ENCODE assay signal across 8 cellular contexts in genomic region chr13:21074601-21075302, GRCh38. TPM values are rescaled to one million over a fixed set of nuclear protein-coding genes. Genes with fewer than 3 reads are reported as not detected.
DNase-seq lines count a peak whose midpoint lies in the region; ATAC-seq and TF ChIP-seq lines count a peak whose summit lies in the region.

No MANE protein-coding gene starts in this region.

- peaks cover 58% of the 10 kb centered on the region for H3K4me1 Mint-ChIP-seq in HFFc6 (ENCODE audit: low read depth)
- H3K4me1 Mint-ChIP-seq in activated CD8-positive, alpha-beta memory T cell treated with anti-CD3 and anti-CD28 coated beads, Interleukin-2, amount 10 ng/mL, durations not matched to agents 7 days and 5 days, result peaks cover 30% of the 10 kb centered on the region

- peaks cover 6% of the 10 kb centered on the region for H3K27me3 Mint-ChIP-seq in HFFc6 (ENCODE audit: insufficient read depth)
- H3K27me3 Mint-ChIP-seq in activated CD8-positive, alpha-beta memory T cell treated with anti-CD3 and anti-CD28 coated beads, Interleukin-2, amount 10 ng/mL, durations not matched to agents 7 days and 5 days, result peaks cover 13% of the 10 kb centered on the region

- H3K4me3 ChIP-seq in right cardiac atrium (ENCODE audit: low read length), result peak overlapping the region; percentile 87

- DNase-seq in HFFc6 (no peak), right cardiac atrium (peak in 2 of 3 donors; percentile 59 to 77), anterior cingulate cortex (lab: John Stamatoyannopoulos, UW) (no peak), NCI-H2081 (lab: John Stamatoyannopoulos, UW) (no peak), NCI-H2029 treated with DMSO at 0.1 percent for 48 hours (lab: John Stamatoyannopoulos, UW) (no peak)
- DNase-seq in activated CD8-positive, alpha-beta memory T cell treated with anti-CD3 and anti-CD28 coated beads, Interleukin-2, amount 10 ng/mL, durations not matched to agents 7 days and 5 days, result peak; percentile 75
- peak; percentile 12 to 30 for DNase-seq in stimulated activated CD8-positive, alpha-beta memory T cell treated with anti-CD3 and anti-CD28 coated beads, Interleukin-7, amount 100 ng/mL, for 4 hours (ENCODE audit: low read depth in 2 of 2)
- DNase-seq in NK-92 treated with Interleukin-12 subunit alpha and Interleukin-12 subunit beta, amount 100 ng/mL, for 24 hours (lab: John Stamatoyannopoulos, UW), result no peak

- no peaks in the 10 kb centered on the region for H3K27me3 ChIP-seq in right cardiac atrium (ENCODE audit: control insufficient read depth, insufficient read depth)

- intact Hi-C loops in right cardiac atrium (cut with DNase I), result no loop called here

- peak overlapping the region; percentile 6 for H3K27ac ChIP-seq in right cardiac atrium (ENCODE audit: low read length)

- H3K9me3 Mint-ChIP-seq in HFFc6, result no peaks in the 10 kb centered on the region
- no peaks in the 10 kb centered on the region for H3K9me3 Mint-ChIP-seq in activated CD8-positive, alpha-beta memory T cell treated with anti-CD3 and anti-CD28 coated beads, Interleukin-2, amount 10 ng/mL, durations not matched to agents 7 days and 5 days (ENCODE audit: low read depth)

- H3K27ac Mint-ChIP-seq in HFFc6, result peak overlapping the region; percentile 3; the same call in 1 of the 2 replicates
- H3K27ac Mint-ChIP-seq in activated CD8-positive, alpha-beta memory T cell treated with anti-CD3 and anti-CD28 coated beads, Interleukin-2, amount 10 ng/mL, durations not matched to agents 7 days and 5 days, result peak overlapping the region; percentile 73

- no peaks in the 10 kb centered on the region for H3K9me3 ChIP-seq in right cardiac atrium (ENCODE audit: control insufficient read depth, low read length)

- 24% methylated on average over 15 of the region's 15 CpGs for WGBS in right cardiac atrium

- no peak for TF ChIP-seq CTCF in HFFc6 (IDR thresholded peaks at IDR 0.05)

- H3K4me3 Mint-ChIP-seq in HFFc6, result peak overlapping the region; percentile 71
- H3K4me3 Mint-ChIP-seq in activated CD8-positive, alpha-beta memory T cell treated with anti-CD3 and anti-CD28 coated beads, Interleukin-2, amount 10 ng/mL, durations not matched to agents 7 days and 5 days, result peak overlapping the region; percentile 65

- ATAC-seq in activated CD8-positive, alpha-beta memory T cell treated with anti-CD3 and anti-CD28 coated beads, Interleukin-2, amount 10 ng/mL, durations not matched to agents 7 days and 5 days, result peak; percentile 79
- ATAC-seq in right cardiac atrium, result peak; percentile 67 to 70

- CTCF ChIA-PET in activated CD8-positive, alpha-beta memory T cell treated with anti-CD3 and anti-CD28 coated beads, Interleukin-2, amount 10 ng/mL, durations not matched to agents 7 days and 5 days (lab: Charles Lee), result interaction anchor here (1.1 kb wide), 1 partner anchor 131 kb away, joined by 3 read pairs; no protein-coding TSS in a partner anchor

- no peaks in the 10 kb centered on the region for H3K36me3 Mint-ChIP-seq in HFFc6 (ENCODE audit: low read depth)
- H3K36me3 Mint-ChIP-seq in activated CD8-positive, alpha-beta memory T cell treated with anti-CD3 and anti-CD28 coated beads, Interleukin-2, amount 10 ng/mL, durations not matched to agents 7 days and 5 days, result no peaks in the 10 kb centered on the region

- H3K4me1 ChIP-seq in right cardiac atrium (ENCODE audit: control insufficient read depth, insufficient read depth, low read length), result peaks cover 2% of the 10 kb centered on the region

RNA-seq across cellular contexts. Expression of gene LATS2, which starts 13.4 kb away (rescaled TPM):
- 10 to 100 TPM; 43.5 to 54.8 (median 44.9) TPM for total RNA-seq in HFFc6 (2021; fragmentation: NEBNext Ultra II Directional; extraction: Animal tissue kit (Norgen Biotek cat#: 25700))
- total RNA-seq in activated CD8-positive, alpha-beta memory T cell treated with anti-CD3 and anti-CD28 coated beads, Interleukin-2, amount 10 ng/mL, durations not matched to agents 7 days and 5 days, result 1 to 10 TPM; 2.8 to 4.7 TPM
- 10 to 100 TPM; 22.1 to 36.7 (median 23.6) TPM for total RNA-seq in right cardiac atrium
- polyA plus RNA-seq in right cardiac atrium, result 10.5 TPM

Comparison
In these comparisons a context has a peak if more than half of its experiments do, and no peak if none do; other contexts are left out.
1. DNase-seq: peak in activated CD8-positive, alpha-beta memory T cell treated with anti-CD3 and anti-CD28 coated beads, Interleukin-2, amount 10 ng/mL, durations not matched to agents 7 days and 5 days (single experiment), right cardiac atrium (2 of 3) and stimulated activated CD8-positive, alpha-beta memory T cell treated with anti-CD3 and anti-CD28 coated beads, Interleukin-7, amount 100 ng/mL, for 4 hours (2 of 2); none in HFFc6 (single experiment), anterior cingulate cortex (0 of 58), NK-92 treated with Interleukin-12 subunit alpha and Interleukin-12 subunit beta, amount 100 ng/mL, for 24 hours (single experiment), NCI-H2081 (0 of 2) and NCI-H2029 treated with DMSO at 0.1 percent for 48 hours (single experiment).
2. RNA of gene LATS2, which starts 13.4 kb away (total RNA-seq): 43.5 to 54.8 TPM in HFFc6 and 22.1 to 36.7 TPM in right cardiac atrium; 2.8 to 4.7 TPM in activated CD8-positive, alpha-beta memory T cell treated with anti-CD3 and anti-CD28 coated beads, Interleukin-2, amount 10 ng/mL, durations not matched to agents 7 days and 5 days; every median in the first group is over 4 times any median in the second.